ENCODE assay signal across 13 cellular contexts in the genomic region with DNA sequence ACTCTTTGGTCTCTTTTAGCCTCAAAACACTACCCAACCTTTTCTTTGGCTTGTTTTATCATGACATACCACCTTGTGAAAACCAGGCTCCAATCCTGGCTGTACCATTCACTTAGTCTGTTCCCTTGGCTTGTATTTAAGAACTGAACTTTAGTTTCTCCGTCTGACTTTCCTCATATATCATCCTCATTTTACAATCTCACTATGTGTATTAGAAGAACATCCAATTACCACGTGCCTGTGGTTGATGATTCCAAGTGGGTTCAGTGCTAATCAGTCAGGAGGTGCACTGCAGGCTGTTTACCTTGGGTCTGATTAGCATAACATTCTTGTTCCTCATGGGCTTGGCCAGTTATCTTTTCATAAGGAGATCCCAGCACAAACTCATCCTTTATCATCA.
DNase-seq lines count a peak whose midpoint lies in the region; ATAC-seq and TF ChIP-seq lines count a peak whose summit lies in the region.
"Had no signal": no experiment of that assay in that cellular context is flagged by ENCODE, and none has a peak within 500 bp of the region (broad histone marks: within the 10 kb centered on the region; RNA-seq: fewer than 3 reads in every experiment).

No MANE protein-coding gene starts in this region.

- H3K4ac ChIP-seq in mesenchymal stem cell (ENCODE audit: low read depth in 1 of 2, low read length in 2 of 2) = no peak overlapping the region

- H3K27me3 ChIP-seq in mesenchymal stem cell (ENCODE audit: control insufficient read depth in 1 of 2, insufficient read depth in 1 of 2, low read length in 2 of 2) (no peaks in the 10 kb centered on the region), uterus (no peaks in the 10 kb centered on the region)
- H3K27me3 ChIP-seq: right atrium auricular region had no signal

- peak overlapping the region; percentile 26 to 79 for H3K27ac Mint-ChIP-seq in activated naive CD4-positive, alpha-beta T cell treated with anti-CD3 and anti-CD28 coated beads, Interleukin-2, amount 50 U/mL, for 72 hours
- H3K27ac Mint-ChIP-seq: nephron had no signal

- TF ChIP-seq CTCF in uterus (IDR thresholded peaks at IDR 0.05) = no peak

- no peak overlapping the region for H3K4me2 ChIP-seq in mesenchymal stem cell (ENCODE audit: low read length, poor library complexity, severe bottlenecking)

- H2BK120ac ChIP-seq in mesenchymal stem cell (ENCODE audit: low read depth, low read length) = no peak overlapping the region

- peaks cover 42 to 95% of the 10 kb centered on the region in 2 experiments for H3K36me3 ChIP-seq in mesenchymal stem cell (ENCODE audit: control insufficient read depth in 1 of 2, insufficient read depth in 2 of 2, low read depth in 1 of 2, low read length in 2 of 2)
- no peaks in the 10 kb centered on the region for H3K36me3 ChIP-seq in uterus

- H3K23ac ChIP-seq in mesenchymal stem cell (ENCODE audit: low read length in 2 of 2) = no peak overlapping the region

- H3K18ac ChIP-seq in mesenchymal stem cell (ENCODE audit: low read depth in 1 of 2, low read length in 2 of 2) = no peak overlapping the region

- H3K36me3 Mint-ChIP-seq in activated naive CD4-positive, alpha-beta T cell treated with anti-CD3 and anti-CD28 coated beads, Interleukin-2, amount 50 U/mL, for 72 hours = peaks cover 34 to 71% of the 10 kb centered on the region in 2 donors

- no peak for ATAC-seq in activated naive CD4-positive, alpha-beta T cell treated with anti-CD3 and anti-CD28 coated beads, Interleukin-2, amount 50 U/mL, for 72 hours

- peak overlapping the region; percentile 73 for H3K27ac ChIP-seq in mesenchymal stem cell (ENCODE audit: low read length, poor library complexity, severe bottlenecking)
- H3K27ac ChIP-seq in uterus = peak overlapping the region in 1 of 2 donors; percentile 14
- H3K27ac ChIP-seq: HL-60 had no signal

- no peak overlapping the region for H2BK5ac ChIP-seq in mesenchymal stem cell (ENCODE audit: low read depth, low read length, poor library complexity, severe bottlenecking)

- WGBS in mesenchymal stem cell = 39% methylated on average over 2 of the region's 2 CpGs

- DNase-seq in AG20443 (ENCODE audit: low spot score) (peak; percentile 13), ELR (ENCODE audit: low read depth) (peak; percentile 41), mesenchymal stem cell (no peak), GDM1 (lab: John Stamatoyannopoulos, UW) (no peak), NCI-H2196 treated with DMSO at 0.1 percent for 48 hours (lab: John Stamatoyannopoulos, UW; ENCODE audit: unreplicated experiment) (no peak), uterus (no peak), KBM-7 (no peak)
- DNase-seq in activated naive CD4-positive, alpha-beta T cell treated with anti-CD3 and anti-CD28 coated beads, Interleukin-2, amount 50 U/mL, for 72 hours (ENCODE audit: low spot score in 2 of 2) = no peak
- DNase-seq: activated CD4-positive, alpha-beta T cell treated with anti-CD3 and anti-CD28 coated beads, Interleukin-2, amount 50 U/mL, for 48 hours; NCI-H187 treated with DMSO at 0.1 percent for 48 hours had no signal

- peaks cover 2% of the 10 kb centered on the region for H3K79me1 ChIP-seq in mesenchymal stem cell (replicated peaks; ENCODE audit: low read length, poor library complexity, severe bottlenecking)

- no peaks in the 10 kb centered on the region for H3K9me3 Mint-ChIP-seq in activated naive CD4-positive, alpha-beta T cell treated with anti-CD3 and anti-CD28 coated beads, Interleukin-2, amount 50 U/mL, for 72 hours
- H3K9me3 Mint-ChIP-seq: nephron had no signal

- H3K9ac ChIP-seq in mesenchymal stem cell (ENCODE audit: low read length) = peak overlapping the region; percentile 43

- H3K14ac ChIP-seq in mesenchymal stem cell (ENCODE audit: low read length in 2 of 2) = no peak overlapping the region

- no peak overlapping the region for H3K4me3 ChIP-seq in mesenchymal stem cell (ENCODE audit: insufficient read depth in 1 of 2, low read depth in 1 of 2, low read length in 2 of 2)
- no peak overlapping the region for H3K4me3 ChIP-seq in uterus
- H3K4me3 ChIP-seq: right atrium auricular region had no signal

- no peak overlapping the region for H2BK12ac ChIP-seq in mesenchymal stem cell (ENCODE audit: low read length in 2 of 2)

- no peak overlapping the region for H2AFZ ChIP-seq in mesenchymal stem cell (ENCODE audit: low read depth, low read length)

- H3K4me1 ChIP-seq in mesenchymal stem cell (ENCODE audit: control insufficient read depth, insufficient read depth, low read depth, low read length) = peaks cover 31% of the 10 kb centered on the region
- peaks cover 0 to 4% of the 10 kb centered on the region in 2 donors for H3K4me1 ChIP-seq in uterus

- intact Hi-C loops in uterus (cut with DNase I; ENCODE audit: low total_unique reads) = no loop called here

- in situ Hi-C loops in KBM-7 (cut with MboI; ENCODE audit: low pct_unique_long_range_greater_than_20kb, low sequenced_read_pairs) = no loop called here

- H2AK5ac ChIP-seq in mesenchymal stem cell (ENCODE audit: low read length, severe bottlenecking) = no peak overlapping the region

- no peak overlapping the region for H2BK15ac ChIP-seq in mesenchymal stem cell (ENCODE audit: low read depth, poor library complexity, severe bottlenecking)

- H3K9me3 ChIP-seq in mesenchymal stem cell (ENCODE audit: control insufficient read depth, low read length) = no peaks in the 10 kb centered on the region
- H3K9me3 ChIP-seq in uterus = no peaks in the 10 kb centered on the region
- H3K9me3 ChIP-seq: right atrium auricular region had no signal

- H4K91ac ChIP-seq in mesenchymal stem cell (ENCODE audit: low read length) = no peak overlapping the region

- no peak for TF ChIP-seq POLR2A in uterus (IDR thresholded peaks at IDR 0.05)

- H4K8ac ChIP-seq in mesenchymal stem cell (ENCODE audit: low read length) = no peak overlapping the region

Comparison
In these comparisons a context has a peak if more than half of its experiments do, and no peak if none do; other contexts are left out.
1. DNase-seq: peak in AG20443 (single experiment) and ELR (single experiment); none in activated naive CD4-positive, alpha-beta T cell treated with anti-CD3 and anti-CD28 coated beads, Interleukin-2, amount 50 U/mL, for 72 hours (0 of 2), mesenchymal stem cell (single experiment), GDM1 (single experiment), NCI-H2196 treated with DMSO at 0.1 percent for 48 hours (single experiment), uterus (0 of 2) and KBM-7 (single experiment).